1 cellular context compared by ENCODE assay signal in the genomic region with DNA sequence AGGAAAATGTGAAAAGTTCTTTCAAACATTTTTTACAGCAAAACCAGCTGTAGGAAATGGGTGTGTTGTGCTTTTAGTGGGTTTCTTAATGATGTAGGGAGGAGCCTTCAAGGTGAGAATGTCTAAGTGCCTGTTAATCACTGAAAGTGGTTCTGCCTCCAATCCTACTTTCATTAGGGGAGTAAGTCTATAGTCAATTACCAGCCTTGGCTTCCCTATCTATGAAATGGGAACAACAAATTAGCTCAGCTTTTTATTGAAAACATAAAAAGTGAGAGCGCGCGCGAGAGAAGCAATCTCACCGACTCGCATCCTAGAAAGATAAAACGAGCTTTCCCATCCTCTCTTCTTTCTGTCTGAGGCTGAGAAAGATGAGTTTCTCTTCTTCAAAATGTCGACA.
A peak's percentile ranks its signal among the peaks of the same experiment; 100 is the strongest.
TF ChIP-seq lines count a peak whose summit lies in the region.

No MANE protein-coding gene starts in this region.

TF ChIP-seq in H1, 55 proteins besides CTCF, POLR2A, EP300 and RAD21:
- TF ChIP-seq GABPA (IDR thresholded peaks at IDR 0.05; ENCODE audit: borderline replicate concordance, insufficient read depth, low read length), result no peak
- peak; percentile 52; the same call in 1 of the 2 replicates for TF ChIP-seq KDM1A (IDR thresholded peaks at IDR 0.05; ENCODE audit: borderline replicate concordance, low read length)
